ENCODE assay signal across 8 cellular contexts in genomic region chr6:169725270-169726048, GRCh38. TPM values are rescaled to one million over a fixed set of nuclear protein-coding genes. Genes with fewer than 3 reads are reported as not detected.
DNase-seq lines count a peak whose midpoint lies in the region; ATAC-seq and TF ChIP-seq lines count a peak whose summit lies in the region.

No MANE protein-coding gene starts in this region.

- H3K27me3 Mint-ChIP-seq in CD4-positive, CD25-positive, alpha-beta regulatory T cell: peaks cover 4% of the 10 kb centered on the region
- no peaks in the 10 kb centered on the region for H3K27me3 Mint-ChIP-seq in IgD-negative memory B cell
- H3K27me3 Mint-ChIP-seq in activated CD8-positive, alpha-beta T cell treated with anti-CD3 and anti-CD28 coated beads, Interleukin-2, amount 10 ng/mL, durations not matched to agents 7 days and 5 days (ENCODE audit: low read depth): peaks cover 6% of the 10 kb centered on the region
- peaks cover 3% of the 10 kb centered on the region for H3K27me3 Mint-ChIP-seq in nephron progenitor cell (ENCODE audit: low read depth, poor library complexity)

- no peaks in the 10 kb centered on the region for H3K36me3 Mint-ChIP-seq in CD4-positive, CD25-positive, alpha-beta regulatory T cell
- H3K36me3 Mint-ChIP-seq in IgD-negative memory B cell (no peaks in the 10 kb centered on the region), nephron progenitor cell (ENCODE audit: low read depth) (peaks cover 8% of the 10 kb centered on the region)
- H3K36me3 Mint-ChIP-seq in activated CD8-positive, alpha-beta T cell treated with anti-CD3 and anti-CD28 coated beads, Interleukin-2, amount 10 ng/mL, durations not matched to agents 7 days and 5 days (ENCODE audit: low read depth): peaks cover 10% of the 10 kb centered on the region

- H3K27ac ChIP-seq in CD4-positive, CD25-positive, alpha-beta regulatory T cell (ENCODE audit: insufficient read depth, low read length, poor library complexity, severe bottlenecking): peak overlapping the region; percentile 70
- H3K27ac ChIP-seq in uterus: peak overlapping the region; percentile 94 to 96

- H3K36me3 ChIP-seq in CD4-positive, CD25-positive, alpha-beta regulatory T cell (ENCODE audit: control insufficient read depth, insufficient read depth, low read length): no peaks in the 10 kb centered on the region
- H3K36me3 ChIP-seq in uterus: no peaks in the 10 kb centered on the region

- no peak for ATAC-seq in CD4-positive, CD25-positive, alpha-beta regulatory T cell (ENCODE audit: low read depth in 2 of 2)
- no peak for ATAC-seq in activated CD8-positive, alpha-beta T cell treated with anti-CD3 and anti-CD28 coated beads, Interleukin-2, amount 10 ng/mL, durations not matched to agents 7 days and 5 days

- H3K4me3 ChIP-seq in CD4-positive, CD25-positive, alpha-beta regulatory T cell (ENCODE audit: low read depth, low read length): peak overlapping the region; percentile 68
- peak overlapping the region; percentile 55 to 75 for H3K4me3 ChIP-seq in uterus

- H3K9me3 Mint-ChIP-seq in CD4-positive, CD25-positive, alpha-beta regulatory T cell: no peaks in the 10 kb centered on the region
- H3K9me3 Mint-ChIP-seq in IgD-negative memory B cell (no peaks in the 10 kb centered on the region), nephron progenitor cell (no peaks in the 10 kb centered on the region)
- H3K9me3 Mint-ChIP-seq in activated CD8-positive, alpha-beta T cell treated with anti-CD3 and anti-CD28 coated beads, Interleukin-2, amount 10 ng/mL, durations not matched to agents 7 days and 5 days (ENCODE audit: insufficient read depth): no peaks in the 10 kb centered on the region

- peaks cover 14 to 42% (median 30%) of the 10 kb centered on the region in 4 donors for H3K4me1 Mint-ChIP-seq in CD4-positive, CD25-positive, alpha-beta regulatory T cell
- H3K4me1 Mint-ChIP-seq in IgD-negative memory B cell (peaks cover 7 to 20% (median 17%) of the 10 kb centered on the region in 3 donors), nephron progenitor cell (peaks cover 60% of the 10 kb centered on the region)
- H3K4me1 Mint-ChIP-seq in activated CD8-positive, alpha-beta T cell treated with anti-CD3 and anti-CD28 coated beads, Interleukin-2, amount 10 ng/mL, durations not matched to agents 7 days and 5 days (ENCODE audit: low read depth): peaks cover 31% of the 10 kb centered on the region

- H3K4me3 Mint-ChIP-seq in CD4-positive, CD25-positive, alpha-beta regulatory T cell: peak overlapping the region; percentile 83 to 92 (median 90)
- H3K4me3 Mint-ChIP-seq in IgD-negative memory B cell (peak overlapping the region; percentile 81 to 94 (median 86)), nephron progenitor cell (peak overlapping the region; percentile 81)
- H3K4me3 Mint-ChIP-seq in activated CD8-positive, alpha-beta T cell treated with anti-CD3 and anti-CD28 coated beads, Interleukin-2, amount 10 ng/mL, durations not matched to agents 7 days and 5 days: peak overlapping the region; percentile 76

- no peaks in the 10 kb centered on the region for H3K27me3 ChIP-seq in CD4-positive, CD25-positive, alpha-beta regulatory T cell (ENCODE audit: control insufficient read depth, insufficient read depth, low read length)
- H3K27me3 ChIP-seq in uterus: no peaks in the 10 kb centered on the region

- DNase-seq in CD4-positive, CD25-positive, alpha-beta regulatory T cell: peak in 2 of 3 donors; percentile 9 to 20
- DNase-seq in activated CD8-positive, alpha-beta T cell treated with anti-CD3 and anti-CD28 coated beads, Interleukin-2, amount 10 ng/mL, durations not matched to agents 7 days and 5 days: no peak
- DNase-seq in fibroblast of the conjunctiva (ENCODE audit: low read depth) (peak; percentile 27), nephron progenitor cell (peak; percentile 58), uterus (peak; percentile 55 to 69), NOMO-1 treated with DMSO at 0.1 percent for 48 hours (lab: John Stamatoyannopoulos, UW; ENCODE audit: unreplicated experiment) (no peak), T1000 (lab: John Stamatoyannopoulos, UW) (no peak)

- POLR2A ChIA-PET in activated CD8-positive, alpha-beta T cell treated with anti-CD3 and anti-CD28 coated beads, Interleukin-2, amount 10 ng/mL, durations not matched to agents 7 days and 5 days (lab: Charles Lee): interaction anchor here (0.8 to 2.9 kb wide), 5 partner anchors 24 to 827 kb away, joined by 3 to 13 read pairs (median 10); partner anchors contain the start of genes C6orf120, DYNLT2, ERMARD and WDR27

- peak overlapping the region; percentile 79 to 91 (median 85) for H3K27ac Mint-ChIP-seq in CD4-positive, CD25-positive, alpha-beta regulatory T cell
- H3K27ac Mint-ChIP-seq in IgD-negative memory B cell (peak overlapping the region in 2 of 3 donors; percentile 54 to 94), nephron progenitor cell (peak overlapping the region; percentile 93)
- H3K27ac Mint-ChIP-seq in activated CD8-positive, alpha-beta T cell treated with anti-CD3 and anti-CD28 coated beads, Interleukin-2, amount 10 ng/mL, durations not matched to agents 7 days and 5 days: peak overlapping the region; percentile 77

- no peaks in the 10 kb centered on the region for H3K9me3 ChIP-seq in CD4-positive, CD25-positive, alpha-beta regulatory T cell (ENCODE audit: control insufficient read depth in 2 of 2, low read length in 2 of 2)
- H3K9me3 ChIP-seq in uterus: no peaks in the 10 kb centered on the region

- H3K4me1 ChIP-seq in CD4-positive, CD25-positive, alpha-beta regulatory T cell (ENCODE audit: control insufficient read depth, insufficient read depth, low read length, poor library complexity, severe bottlenecking): peaks cover 31% of the 10 kb centered on the region
- no peaks in the 10 kb centered on the region for H3K4me1 ChIP-seq in uterus

- CTCF ChIA-PET in activated CD8-positive, alpha-beta T cell treated with anti-CD3 and anti-CD28 coated beads, Interleukin-2, amount 10 ng/mL, durations not matched to agents 7 days and 5 days (lab: Charles Lee): interaction anchor here (1.0 kb wide), 2 partner anchors 10 to 23 kb away, joined by 3 read pairs; no protein-coding TSS in a partner anchor

- no peak for TF ChIP-seq CTCF in nephron progenitor cell (IDR thresholded peaks at IDR 0.05)
- no peak for TF ChIP-seq CTCF in uterus (IDR thresholded peaks at IDR 0.05)

- intact Hi-C loops in uterus (cut with DNase I; ENCODE audit: low total_unique reads): no loop called here

- TF ChIP-seq POLR2A in uterus (IDR thresholded peaks at IDR 0.05): no peak

RNA-seq across cellular contexts. Expression of gene PHF10, which starts 1.2 kb away (rescaled TPM):
- total RNA-seq in CD4-positive, CD25-positive, alpha-beta regulatory T cell: 69.6 TPM
- polyA plus RNA-seq in CD4-positive, CD25-positive, alpha-beta regulatory T cell: 10 to 100 TPM; 18.6 to 25.9 (median 20.2) TPM
- polyA plus RNA-seq in IgD-negative memory B cell: 7.1 TPM
- total RNA-seq in activated CD8-positive, alpha-beta T cell treated with anti-CD3 and anti-CD28 coated beads, Interleukin-2, amount 10 ng/mL, durations not matched to agents 7 days and 5 days: 10 to 100 TPM; 49.0 to 50.5 TPM
- total RNA-seq in uterus: 100 to 1,000 TPM in 1 of 4 donors, 10 to 100 TPM in 3; 36.2 to 121 (median 67.5) TPM

RNA-seq across cellular contexts. Expression of gene C6orf120, which starts 23.5 kb away (rescaled TPM):
- total RNA-seq in CD4-positive, CD25-positive, alpha-beta regulatory T cell: 18.2 TPM
- polyA plus RNA-seq in CD4-positive, CD25-positive, alpha-beta regulatory T cell: 10 to 100 TPM in 3 of 4 donors, 1 to 10 TPM in 1; 9.7 to 11.7 (median 11.0) TPM
- polyA plus RNA-seq in IgD-negative memory B cell: 7.8 TPM
- total RNA-seq in activated CD8-positive, alpha-beta T cell treated with anti-CD3 and anti-CD28 coated beads, Interleukin-2, amount 10 ng/mL, durations not matched to agents 7 days and 5 days: 10 to 100 TPM; 17.4 to 18.3 TPM
- total RNA-seq in uterus: 10 to 100 TPM; 16.7 to 35.3 (median 29.2) TPM

RNA-seq across cellular contexts. Expression of gene WDR27, which starts 23.6 kb away (rescaled TPM):
- 30.7 TPM for total RNA-seq in CD4-positive, CD25-positive, alpha-beta regulatory T cell
- 1 to 10 TPM; 3.7 to 5.6 (median 4.5) TPM for polyA plus RNA-seq in CD4-positive, CD25-positive, alpha-beta regulatory T cell
- polyA plus RNA-seq in IgD-negative memory B cell: 8.6 TPM
- total RNA-seq in activated CD8-positive, alpha-beta T cell treated with anti-CD3 and anti-CD28 coated beads, Interleukin-2, amount 10 ng/mL, durations not matched to agents 7 days and 5 days: 10 to 100 TPM; 22.9 to 25.3 TPM
- 10 to 100 TPM; 41.8 to 69.7 (median 59.7) TPM for total RNA-seq in uterus

RNA-seq across cellular contexts. Expression of gene DYNLT2, which starts 25.9 kb away (rescaled TPM):
- total RNA-seq in CD4-positive, CD25-positive, alpha-beta regulatory T cell: 3.9 TPM
- polyA plus RNA-seq in CD4-positive, CD25-positive, alpha-beta regulatory T cell: 1 to 10 TPM in 2 of 4 donors, under 1 TPM in 2; 0.48 to 1.1 (median 0.95) TPM
- polyA plus RNA-seq in IgD-negative memory B cell: 1.0 TPM
- total RNA-seq in activated CD8-positive, alpha-beta T cell treated with anti-CD3 and anti-CD28 coated beads, Interleukin-2, amount 10 ng/mL, durations not matched to agents 7 days and 5 days: 1 to 10 TPM; 2.1 to 2.6 TPM
- 1 to 10 TPM in 2 of 4 donors, under 1 TPM in 1, not detected in 1; 0.26 to 3.0 (median 2.7) TPM for total RNA-seq in uterus

RNA-seq across cellular contexts. Expression of gene ERMARD, which starts 26.0 kb away (rescaled TPM):
- 27.3 TPM for total RNA-seq in CD4-positive, CD25-positive, alpha-beta regulatory T cell
- 10 to 100 TPM; 12.4 to 14.4 (median 13.5) TPM for polyA plus RNA-seq in CD4-positive, CD25-positive, alpha-beta regulatory T cell
- polyA plus RNA-seq in IgD-negative memory B cell: 9.0 TPM
- total RNA-seq in activated CD8-positive, alpha-beta T cell treated with anti-CD3 and anti-CD28 coated beads, Interleukin-2, amount 10 ng/mL, durations not matched to agents 7 days and 5 days: 10 to 100 TPM; 28.7 to 33.0 TPM
- 10 to 100 TPM; 13.5 to 37.1 (median 28.6) TPM for total RNA-seq in uterus

Comparison
In these comparisons a context has a peak if more than half of its experiments do, and no peak if none do; other contexts are left out.
1. DNase-seq: peak in CD4-positive, CD25-positive, alpha-beta regulatory T cell (2 of 3), fibroblast of the conjunctiva (single experiment), nephron progenitor cell (single experiment) and uterus (2 of 2); none in activated CD8-positive, alpha-beta T cell treated with anti-CD3 and anti-CD28 coated beads, Interleukin-2, amount 10 ng/mL, durations not matched to agents 7 days and 5 days (single experiment), NOMO-1 treated with DMSO at 0.1 percent for 48 hours (single experiment) and T1000 (single experiment).
2. Peak in every context shown above with its lines, with median percentiles within 50 percentile points of each other: H3K27ac Mint-ChIP-seq and H3K4me3 Mint-ChIP-seq.